In genomic region chr16:46691720-46692119, GRCh38 we compare ENCODE assay signal across 12 cellular contexts. TPM values are rescaled to one million over a fixed set of nuclear protein-coding genes. Genes with fewer than 3 reads are reported as not detected.
DNase-seq lines count a peak whose midpoint lies in the region; ATAC-seq, FAIRE-seq and TF ChIP-seq lines count a peak whose summit lies in the region.
"Had no signal": no experiment of that assay in that cellular context is flagged by ENCODE, and none has a peak within 500 bp of the region (broad histone marks: within the 10 kb centered on the region; RNA-seq: fewer than 3 reads in every experiment).

No MANE protein-coding gene starts in this region.

- no peak for FAIRE-seq in GM12878 (lab: Jason Lieb, UNC)
- FAIRE-seq: bronchial epithelial cell, G401.6 had no signal

- H3K4me2 ChIP-seq in GM12878 (ENCODE audit: control insufficient read depth, insufficient read depth), result peak overlapping the region; percentile 85

- H3K9me3 ChIP-seq in HUES64 (ENCODE audit: insufficient read depth, low read depth, low read length) (no peaks in the 10 kb centered on the region), GM12878 (replicated peaks; ENCODE audit: control insufficient read depth, insufficient read depth, low read length) (no peaks in the 10 kb centered on the region)
- H3K9me3 ChIP-seq: sigmoid colon had no signal

- WGBS in HUES64, result 89% methylated on average over 4 of the region's 4 CpGs
- WGBS in GM12878 (ENCODE audit: insufficient coverage, insufficient replicate concordance, low lambda C conversion rate, missing lambda C conversion rate), result 11% methylated on average over 4 of the region's 4 CpGs

- TF ChIP-seq EP300 in GM12878 (IDR thresholded peaks at IDR 0.05; ENCODE audit: borderline replicate concordance in 1 of 2, control insufficient read depth in 1 of 2, low read depth in 2 of 2, low read length in 2 of 2), result no peak

- H3K4me3 Mint-ChIP-seq in mesothelial cell of epicardium, result peak overlapping the region; percentile 20

- POLR2A ChIA-PET in GM12878 (lab: Charles Lee), result interaction anchor here (0.8 to 2.6 kb wide), 4 partner anchors 98 to 368 kb away, joined by 3 to 7 read pairs (median 4); no protein-coding TSS in a partner anchor

- in situ Hi-C loops in GM12878 (cut with MboI), result loop anchor here (10.0 kb wide), 1 partner anchor 133 kb away; no protein-coding TSS in a partner anchor

- H3K36me3 Mint-ChIP-seq in mesothelial cell of epicardium, result peaks cover 15% of the 10 kb centered on the region

- H3K79me2 ChIP-seq in GM12878 (ENCODE audit: control insufficient read depth, insufficient read depth, low read length), result peaks cover 59% of the 10 kb centered on the region

- TF ChIP-seq CTCF in GM12878 (IDR thresholded peaks at IDR 0.05 in 2 of 3, conservative IDR thresholded peaks at IDR 0.05 in 1 of 3; ENCODE audit: control insufficient read depth in 2 of 3, extremely low read depth in 1 of 3, insufficient read depth in 1 of 3, low read depth in 3 of 3, low read length in 3 of 3) (no peak), mesothelial cell of epicardium (IDR thresholded peaks at IDR 0.05; ENCODE audit: unreplicated experiment) (no peak)

- ATAC-seq in GM12878 (no peak), HG02642 (IDR thresholded peaks at IDR 0.05; ENCODE audit: poor library complexity, unreplicated experiment) (no peak), GM21825 (IDR thresholded peaks at IDR 0.05; ENCODE audit: unreplicated experiment) (no peak)

- H3K4me3 ChIP-seq in HUES64 (ENCODE audit: low read length) (peak overlapping the region; percentile 90), GM12878 (peak overlapping the region; percentile 74)
- H3K4me3 ChIP-seq: sigmoid colon had no signal

- no peak overlapping the region for H3K27ac Mint-ChIP-seq in mesothelial cell of epicardium

- H3K36me3 ChIP-seq in HUES64 (ENCODE audit: insufficient read depth, low read length) (peaks cover 51% of the 10 kb centered on the region), GM12878 (ENCODE audit: control insufficient read depth in 2 of 2, insufficient read depth in 2 of 2, low read length in 1 of 2) (peaks cover 2 to 13% of the 10 kb centered on the region in 2 experiments; a peak in 2 of 4 replicates)
- H3K36me3 ChIP-seq: sigmoid colon had no signal

- no peaks in the 10 kb centered on the region for H3K27me3 ChIP-seq in HUES64 (ENCODE audit: insufficient read depth, low read length)
- H3K27me3 ChIP-seq in GM12878 (replicated peaks in 1 of 2; ENCODE audit: control insufficient read depth in 2 of 2, insufficient read depth in 2 of 2, low read length in 1 of 2), result no peaks in the 10 kb centered on the region
- H3K27me3 ChIP-seq: sigmoid colon had no signal

- no TSS peak for BruUV-seq in GM12878 (replicated peaks; lab: Mats Ljungman, UMichigan)

- no peaks in the 10 kb centered on the region for H4K20me1 ChIP-seq in GM12878 (ENCODE audit: control insufficient read depth, insufficient read depth)

- H3K27ac ChIP-seq in HUES64 (ENCODE audit: low read depth, low read length) (no peak overlapping the region), GM12878 (ENCODE audit: control insufficient read depth, insufficient read depth) (peak overlapping the region; percentile 32)
- H3K27ac ChIP-seq: sigmoid colon had no signal

- H3K4me1 Mint-ChIP-seq in mesothelial cell of epicardium, result peaks cover 16% of the 10 kb centered on the region

- SMC1A ChIA-PET in GM12878 (lab: Charles Lee; ENCODE audit: uncharacterized antibody, unreplicated experiment), result interaction anchor here (0.6 to 4.2 kb wide), 22 partner anchors 10 to 159 kb away, joined by 3 to 49 read pairs (median 4); no protein-coding TSS in a partner anchor

- H2AFZ ChIP-seq in GM12878 (ENCODE audit: control insufficient read depth, low read depth, low read length), result no peak overlapping the region

- no peak for TF ChIP-seq RAD21 in GM12878 (IDR thresholded peaks at IDR 0.05; ENCODE audit: insufficient read depth, low read depth, low read length)

- DNase-seq in NCI-H82 (lab: John Stamatoyannopoulos, UW), result peak; percentile 5
- DNase-seq in NCI-H82 treated with DMSO at 0.1 percent for 48 hours (lab: John Stamatoyannopoulos, UW; ENCODE audit: unreplicated experiment), result no peak
- no peak for DNase-seq in GM12878 (ENCODE audit: low read depth, low spot score)
- DNase-seq in mesothelial cell of epicardium (ENCODE audit: low spot score in 2 of 2, unreplicated experiment in 2 of 2), result no peak
- no peak for DNase-seq in SIG-M5 treated with dmso at 0.1 percent for 504 hours (lab: John Stamatoyannopoulos, UW; ENCODE audit: unreplicated experiment)
- DNase-seq: midbrain, sigmoid colon had no signal

- CTCF ChIA-PET in GM12878 (lab: Yijun Ruan, JAX), result interaction anchor here (0.9 to 4.9 kb wide), 13 partner anchors 9 to 162 kb away, joined by 3 to 44 read pairs (median 7); no protein-coding TSS in a partner anchor

- no peaks in the 10 kb centered on the region for H3K27me3 Mint-ChIP-seq in mesothelial cell of epicardium (ENCODE audit: low read depth)

- H3K9ac ChIP-seq in HUES64 (ENCODE audit: low read depth, low read length), result no peak overlapping the region
- peak overlapping the region; percentile 80; the same call in 1 of the 2 replicates for H3K9ac ChIP-seq in GM12878 (ENCODE audit: control insufficient read depth, insufficient read depth, low read length)

- no peaks in the 10 kb centered on the region for H3K9me3 Mint-ChIP-seq in mesothelial cell of epicardium

- H3K4me1 ChIP-seq in HUES64 (ENCODE audit: insufficient read depth, low read length) (peaks cover 20% of the 10 kb centered on the region; the same call in 1 of the 2 replicates), GM12878 (ENCODE audit: control insufficient read depth, insufficient read depth, low read length) (no peaks in the 10 kb centered on the region; the same call in 1 of the 2 replicates)

- no peak for TF ChIP-seq POLR2A in GM12878 (IDR thresholded peaks at IDR 0.05; ENCODE audit: low read depth, low read length)

- intact Hi-C loops in GM12878 (cut with micrococcal nuclease; ENCODE audit: unreplicated experiment), result no loop called here

- RAD21 ChIA-PET in GM12878 (lab: Charles Lee; ENCODE audit: unreplicated experiment), result interaction anchor here (0.7 to 2.8 kb wide), 15 partner anchors 13 to 217 kb away, joined by 3 to 18 read pairs (median 4); no protein-coding TSS in a partner anchor

RNA-seq across cellular contexts. Expression of gene ORC6, which starts 2.3 kb away (rescaled TPM):
- polyA plus RNA-seq in HUES64 (2013, experiment 1 of 2), result 58.7 TPM
- polyA plus RNA-seq in HUES64 (2013, experiment 2 of 2), result 58.8 TPM
- 40.6 and 45.1 TPM in 2 replicates for total RNA-seq in GM12878 (2013; cell fraction: nucleolus; rRNA removed)
- 46.0 and 46.9 TPM in 2 replicates for total RNA-seq in GM12878 (2014; rRNA removed)
- total RNA-seq in GM12878 (2014; rRNA removed; fragmentation: Illumina TruSeq; extraction: Trizol), result 50.1 and 52.2 TPM in 2 replicates
- total RNA-seq in GM12878 (2021), result 33.8 and 36.3 TPM in 2 replicates
- polyA plus RNA-seq in GM12878 (2011; ENCODE audit: low read depth), result 24.3 TPM
- polyA plus RNA-seq in GM12878 (2011; rRNA removed), result 40.2 and 49.1 TPM in 2 replicates
- polyA plus RNA-seq in GM12878 (2011; cell fraction: cytosol; rRNA removed), result 26.1 and 30.8 TPM in 2 replicates
- polyA plus RNA-seq in GM12878 (2011; cell fraction: nucleus; rRNA removed), result 15.2 and 20.3 TPM in 2 replicates
- 36.3 and 41.1 TPM in 2 replicates for polyA plus RNA-seq in GM12878 (2012)
- polyA plus RNA-seq in GM12878 (2014; fragmentation: Illumina TruSeq; extraction: Trizol), result 54.9 and 64.8 TPM in 2 replicates
- polyA plus RNA-seq in GM12878 (2014; fragmentation: Nextera tagmentation; extraction: Ambion mirVana), result 10 to 100 TPM; 25.7 to 37.8 TPM
- polyA plus RNA-seq in GM12878 (2014; rRNA removed), result 64.0 and 68.6 TPM in 2 replicates
- 10 to 100 TPM; 84.7 to 88.5 TPM for polyA plus RNA-seq in GM12878 (2016; fragmentation: Nextera tagmentation; extraction: Ambion mirVana)
- polyA minus RNA-seq in GM12878 (2011; rRNA and poly(A)+ RNA removed), result 8.1 and 10.8 TPM in 2 replicates
- polyA minus RNA-seq in GM12878 (2011; cell fraction: cytosol; rRNA and poly(A)+ RNA removed), result 6.9 and 8.8 TPM in 2 replicates
- polyA minus RNA-seq in GM12878 (2011; cell fraction: nucleus; rRNA and poly(A)+ RNA removed), result 8.9 and 16.6 TPM in 2 replicates
- 29.7 to 31.0 TPM (median 30.1 TPM) in 3 replicates for total RNA-seq in mesothelial cell of epicardium

RNA-seq across cellular contexts. Expression of gene VPS35, which starts 2.7 kb away (rescaled TPM):
- polyA plus RNA-seq in HUES64 (2013, experiment 1 of 2), result 43.8 TPM
- polyA plus RNA-seq in HUES64 (2013, experiment 2 of 2), result 43.1 TPM
- total RNA-seq in GM12878 (2013; cell fraction: nucleolus; rRNA removed), result 108 and 118 TPM in 2 replicates
- total RNA-seq in GM12878 (2014; rRNA removed), result 44.2 and 50.7 TPM in 2 replicates
- total RNA-seq in GM12878 (2014; rRNA removed; fragmentation: Illumina TruSeq; extraction: Trizol), result 57.5 and 58.1 TPM in 2 replicates
- total RNA-seq in GM12878 (2021), result 74.2 and 82.0 TPM in 2 replicates
- polyA plus RNA-seq in GM12878 (2011; ENCODE audit: low read depth), result 23.7 TPM
- 28.5 and 53.3 TPM in 2 replicates for polyA plus RNA-seq in GM12878 (2011; rRNA removed)
- polyA plus RNA-seq in GM12878 (2011; cell fraction: cytosol; rRNA removed), result 10.3 and 11.5 TPM in 2 replicates
- 16.0 and 26.5 TPM in 2 replicates for polyA plus RNA-seq in GM12878 (2011; cell fraction: nucleus; rRNA removed)
- 52.7 and 61.9 TPM in 2 replicates for polyA plus RNA-seq in GM12878 (2012)
- 50.6 and 60.8 TPM in 2 replicates for polyA plus RNA-seq in GM12878 (2014; fragmentation: Illumina TruSeq; extraction: Trizol)
- 10 to 100 TPM; 63.8 to 73.0 TPM for polyA plus RNA-seq in GM12878 (2014; fragmentation: Nextera tagmentation; extraction: Ambion mirVana)
- 32.3 and 37.0 TPM in 2 replicates for polyA plus RNA-seq in GM12878 (2014; rRNA removed)
- polyA plus RNA-seq in GM12878 (2016; fragmentation: Nextera tagmentation; extraction: Ambion mirVana), result 100 to 1,000 TPM; 111 to 125 TPM
- 33.9 and 43.2 TPM in 2 replicates for polyA minus RNA-seq in GM12878 (2011; rRNA and poly(A)+ RNA removed)
- 22.6 and 42.1 TPM in 2 replicates for polyA minus RNA-seq in GM12878 (2011; cell fraction: cytosol; rRNA and poly(A)+ RNA removed)
- polyA minus RNA-seq in GM12878 (2011; cell fraction: nucleus; rRNA and poly(A)+ RNA removed), result 42.9 and 59.4 TPM in 2 replicates
- total RNA-seq in mesothelial cell of epicardium, result 99.7 to 115 TPM (median 107 TPM) in 3 replicates

RNA-seq across cellular contexts. Expression of gene MYLK3, which starts 56.4 kb away (rescaled TPM):
- polyA plus RNA-seq in HUES64 (2013, experiment 1 of 2), result 0.30 TPM
- 0.19 TPM for polyA plus RNA-seq in HUES64 (2013, experiment 2 of 2)
- total RNA-seq in GM12878 (2013; cell fraction: nucleolus; rRNA removed), result 1.7 and 1.9 TPM in 2 replicates
- 0.27 and 0.28 TPM in 2 replicates for total RNA-seq in GM12878 (2014; rRNA removed)
- 0.14 and 0.27 TPM in 2 replicates for total RNA-seq in GM12878 (2014; rRNA removed; fragmentation: Illumina TruSeq; extraction: Trizol)
- total RNA-seq in GM12878 (2021), result 0.37 and 0.46 TPM in 2 replicates
- 0.12 TPM for polyA plus RNA-seq in GM12878 (2011; ENCODE audit: low read depth)
- 0.15 and 0.20 TPM in 2 replicates for polyA plus RNA-seq in GM12878 (2011; rRNA removed)
- polyA plus RNA-seq in GM12878 (2011; cell fraction: cytosol; rRNA removed), result 0.17 and 0.18 TPM in 2 replicates
- polyA plus RNA-seq in GM12878 (2011; cell fraction: nucleus; rRNA removed), result 0.15 and 0.20 TPM in 2 replicates
- polyA plus RNA-seq in GM12878 (2012), result 0.32 and 0.45 TPM in 2 replicates
- 0.12 and 0.14 TPM in 2 replicates for polyA plus RNA-seq in GM12878 (2014; fragmentation: Illumina TruSeq; extraction: Trizol)
- polyA plus RNA-seq in GM12878 (2014; fragmentation: Nextera tagmentation; extraction: Ambion mirVana), result under 1 TPM; 0.02 to 0.05 TPM
- polyA plus RNA-seq in GM12878 (2014; rRNA removed), result 0.17 and 0.37 TPM in 2 replicates
- under 1 TPM; 0.18 to 0.21 TPM for polyA plus RNA-seq in GM12878 (2016; fragmentation: Nextera tagmentation; extraction: Ambion mirVana)
- 0.62 and 0.66 TPM in 2 replicates for polyA minus RNA-seq in GM12878 (2011; rRNA and poly(A)+ RNA removed)
- 0.40 TPM in 1 of 2 replicates, not detected in the other for polyA minus RNA-seq in GM12878 (2011; cell fraction: cytosol; rRNA and poly(A)+ RNA removed)
- 1.1 TPM in 2 replicates for polyA minus RNA-seq in GM12878 (2011; cell fraction: nucleus; rRNA and poly(A)+ RNA removed)
- 1.4 to 1.7 TPM (median 1.6 TPM) in 3 replicates for total RNA-seq in mesothelial cell of epicardium
